In genomic region chr7:137006293-137006692, GRCh38 we compare ENCODE assay signal across 15 cellular contexts.
DNase-seq lines count a peak whose midpoint lies in the region; TF ChIP-seq lines count a peak whose summit lies in the region.
"Had no signal": no experiment of that assay in that cellular context is flagged by ENCODE, and none has a peak within 500 bp of the region (broad histone marks: within the 10 kb centered on the region; RNA-seq: fewer than 3 reads in every experiment).

No MANE protein-coding gene starts in this region.

- H3K4me1 ChIP-seq in esophagus muscularis mucosa = peaks cover 20 to 39% (median 28%) of the 10 kb centered on the region in 4 donors
- H3K4me1 ChIP-seq in stomach smooth muscle (ENCODE audit: control insufficient read depth, insufficient read depth, low read length) = peaks cover 8% of the 10 kb centered on the region
- no peaks in the 10 kb centered on the region for H3K4me1 ChIP-seq in Karpas-422 (ENCODE audit: low read length)
- H3K4me1 ChIP-seq: prostate gland had no signal

- H3K9ac ChIP-seq in stomach smooth muscle (ENCODE audit: low read length in 2 of 2) = no peak overlapping the region
- H3K9ac ChIP-seq in Karpas-422 (ENCODE audit: low read length) = no peak overlapping the region

- H3K27me3 ChIP-seq in esophagus muscularis mucosa (no peaks in the 10 kb centered on the region), stomach smooth muscle (ENCODE audit: control insufficient read depth in 1 of 2, insufficient read depth in 2 of 2, low read length in 2 of 2) (no peaks in the 10 kb centered on the region), Karpas-422 (ENCODE audit: low read length) (no peaks in the 10 kb centered on the region)

- H3K27ac ChIP-seq in esophagus muscularis mucosa (replicated peaks in 1 of 4) (peak overlapping the region; percentile 53 to 73 (median 59)), stomach smooth muscle (ENCODE audit: low read length) (peak overlapping the region; percentile 3), Karpas-422 (ENCODE audit: low read length) (no peak overlapping the region)
- H3K27ac ChIP-seq: prostate gland had no signal

- no peak overlapping the region for H2AFZ ChIP-seq in Karpas-422 (ENCODE audit: low read length)

- no peaks in the 10 kb centered on the region for H3K9me2 ChIP-seq in Karpas-422 (replicated peaks; ENCODE audit: insufficient read depth, low read length)

- H3K36me3 ChIP-seq in esophagus muscularis mucosa (no peaks in the 10 kb centered on the region), stomach smooth muscle (ENCODE audit: control insufficient read depth in 2 of 2, insufficient read depth in 2 of 2, low read length in 2 of 2) (no peaks in the 10 kb centered on the region), Karpas-422 (ENCODE audit: insufficient read depth, low read length) (no peaks in the 10 kb centered on the region)
- H3K36me3 ChIP-seq: prostate gland had no signal

- DNase-seq in HCEC 1CT = peak; percentile 63
- no peak for DNase-seq in esophagus muscularis mucosa (ENCODE audit: extremely low spot score)
- DNase-seq in inferior parietal cortex (ENCODE audit: extremely low spot score) = peak; percentile 36
- no peak for DNase-seq in NAMALWA (ENCODE audit: low spot score)
- no peak for DNase-seq in Karpas-422
- no peak for DNase-seq in stimulated activated CD4-positive, alpha-beta T cell treated with anti-CD3 and anti-CD28 coated beads, Interleukin-15, amount 100 ng/mL, for 24 hours
- DNase-seq: activated CD4-positive, alpha-beta T cell treated with anti-CD3 and anti-CD28 coated beads, Interleukin-2, amount 50 U/mL, for 48 hours; activated naive CD8-positive, alpha-beta T cell treated with anti-CD3 and anti-CD28 coated beads, Interleukin-2, amount 10 ng/mL, durations not matched to agents 7 days and 5 days; activated T-cell treated with anti-CD3 and anti-CD28 coated beads, Interleukin-2, amount 50 U/mL, for 24 hours; C1 segment of cervical spinal cord; DMS153; NCI-H2029; NCI-H524 treated with DMSO at 0.1 percent for 48 hours had no signal

- no peak for TF ChIP-seq POLR2A in esophagus muscularis mucosa (IDR thresholded peaks at IDR 0.05; ENCODE audit: low read depth)

- no peaks in the 10 kb centered on the region for H3K9me3 ChIP-seq in esophagus muscularis mucosa
- H3K9me3 ChIP-seq in stomach smooth muscle (ENCODE audit: control insufficient read depth in 2 of 2, low read length in 2 of 2) = no peaks in the 10 kb centered on the region
- H3K9me3 ChIP-seq in Karpas-422 (ENCODE audit: low read length) = no peaks in the 10 kb centered on the region
- H3K9me3 ChIP-seq: prostate gland had no signal

- WGBS in esophagus muscularis mucosa = 8% methylated on average over 1 of the region's 1 CpG

- H3K4me3 ChIP-seq in esophagus muscularis mucosa (peak overlapping the region in 1 of 4 donors; percentile 2), stomach smooth muscle (ENCODE audit: low read length in 2 of 2) (no peak overlapping the region), Karpas-422 (ENCODE audit: low read length) (no peak overlapping the region)
- H3K4me3 ChIP-seq: prostate gland had no signal

- no peak for TF ChIP-seq CTCF in esophagus muscularis mucosa (IDR thresholded peaks at IDR 0.05)

- intact Hi-C loops in esophagus muscularis mucosa (cut with DNase I) = no loop called here

- no peaks in the 10 kb centered on the region for H4K20me1 ChIP-seq in Karpas-422 (ENCODE audit: insufficient read depth, low read depth, low read length)

- TF ChIP-seq EP300 in esophagus muscularis mucosa (IDR thresholded peaks at IDR 0.05) = no peak

- H3K79me2 ChIP-seq in Karpas-422 (ENCODE audit: low read length) = no peaks in the 10 kb centered on the region

- H3K4me2 ChIP-seq in Karpas-422 (ENCODE audit: low read depth, low read length, poor library complexity, severe bottlenecking) = no peak overlapping the region

Comparison
In these comparisons a context has a peak if more than half of its experiments do, and no peak if none do; other contexts are left out.
1. DNase-seq: peak in HCEC 1CT (single experiment) and inferior parietal cortex (single experiment); none in esophagus muscularis mucosa (single experiment), NAMALWA (single experiment), Karpas-422 (single experiment) and stimulated activated CD4-positive, alpha-beta T cell treated with anti-CD3 and anti-CD28 coated beads, Interleukin-15, amount 100 ng/mL, for 24 hours (single experiment).